8 cellular contexts compared by ENCODE assay signal in genomic region chr2:26757873-26758789, GRCh38. TPM values are rescaled to one million over a fixed set of nuclear protein-coding genes. Genes with fewer than 3 reads are reported as not detected.
A peak's percentile ranks its signal among the peaks of the same experiment; 100 is the strongest.
DNase-seq lines count a peak whose midpoint lies in the region; ATAC-seq and TF ChIP-seq lines count a peak whose summit lies in the region.

No MANE protein-coding gene starts in this region.

- H3K36me3 ChIP-seq in liver (ENCODE audit: control insufficient read depth in 4 of 4, insufficient read depth in 3 of 4, low read depth in 1 of 4, low read length in 3 of 4), result no peaks in the 10 kb centered on the region

- no peak overlapping the region for H3K4me3 ChIP-seq in liver (ENCODE audit: low read depth in 1 of 3, low read length in 3 of 3)

- 72% methylated on average over 6 of the region's 6 CpGs for WGBS in liver

- TF ChIP-seq CTCF in liver (IDR thresholded peaks at IDR 0.05; ENCODE audit: low read depth, low read length, missing input control), result no peak

- peak; percentile 88 for TF ChIP-seq EP300 in Ishikawa (IDR thresholded peaks at IDR 0.05; ENCODE audit: borderline replicate concordance)

- DNase-seq in SIG-M5 treated with dmso at 0.1 percent for 504 hours (lab: John Stamatoyannopoulos, UW; ENCODE audit: unreplicated experiment) (peak; percentile 39), SIG-M5 (lab: John Stamatoyannopoulos, UW) (no peak), brain pericyte (ENCODE audit: low read depth, low spot score) (peak; percentile 46), hippocampal formation (lab: John Stamatoyannopoulos, UW) (no peak), T-helper 2 cell (no peak)

- no peaks in the 10 kb centered on the region for H3K9me3 ChIP-seq in liver (ENCODE audit: control insufficient read depth in 4 of 4, low read length in 3 of 4)

- H3K4me1 ChIP-seq in liver (ENCODE audit: control insufficient read depth in 4 of 4, insufficient read depth in 4 of 4, low read length in 3 of 4), result peaks cover 0 to 6% (median 0%) of the 10 kb centered on the region in 4 donors

- no peak for ATAC-seq in GM21576 (IDR thresholded peaks at IDR 0.05; ENCODE audit: unreplicated experiment)

- peak overlapping the region; percentile 27 to 62 for H3K27ac ChIP-seq in liver (ENCODE audit: low read depth in 1 of 2, low read length in 2 of 2)

- H3K9ac ChIP-seq in liver (ENCODE audit: low read depth in 1 of 2, low read length in 2 of 2), result no peak overlapping the region

- no peaks in the 10 kb centered on the region for H3K27me3 ChIP-seq in liver (ENCODE audit: control insufficient read depth in 4 of 4, insufficient read depth in 4 of 4, low read length in 3 of 4)

- TF ChIP-seq RAD21 in Ishikawa (IDR thresholded peaks at IDR 0.05; ENCODE audit: low read depth) (no peak), liver (IDR thresholded peaks at IDR 0.05) (peak in 1 of 2 donors; percentile 9)

TF ChIP-seq in Ishikawa, 13 proteins besides CTCF, POLR2A, EP300 and RAD21:
- TF ChIP-seq CEBPB (IDR thresholded peaks at IDR 0.05), result peak; percentile 74
- no peak for TF ChIP-seq USF1 (IDR thresholded peaks at IDR 0.05)
- TF ChIP-seq YY1 (IDR thresholded peaks at IDR 0.05; ENCODE audit: low read depth), result peak; percentile 73
- no peak for TF ChIP-seq ZBTB7A (IDR thresholded peaks at IDR 0.05; ENCODE audit: low read depth)
- peak; percentile 98 for TF ChIP-seq TEAD4 (IDR thresholded peaks at IDR 0.05)
- peak; percentile 54; the same call in 1 of the 2 replicates for TF ChIP-seq MAX (IDR thresholded peaks at IDR 0.05)
- no peak for TF ChIP-seq EGR1 (IDR thresholded peaks at IDR 0.05)
- peak; percentile 71 for TF ChIP-seq NFIC (IDR thresholded peaks at IDR 0.05)
- no peak for TF ChIP-seq TAF1 (IDR thresholded peaks at IDR 0.05; ENCODE audit: low read depth)
- peak; percentile 36; the same call in 1 of the 2 replicates for TF ChIP-seq CREB1 (IDR thresholded peaks at IDR 0.05; ENCODE audit: low read depth)
- no peak for TF ChIP-seq REST (IDR thresholded peaks at IDR 0.05; ENCODE audit: low read depth)
- peak; percentile 80 for TF ChIP-seq TCF12 (IDR thresholded peaks at IDR 0.05; ENCODE audit: low read depth)
- peak; percentile 60; the same call in 1 of the 2 replicates for TF ChIP-seq FOXM1 (IDR thresholded peaks at IDR 0.05; ENCODE audit: borderline replicate concordance, low read depth)

TF ChIP-seq in liver, 16 proteins besides CTCF, POLR2A, EP300 and RAD21:
- TF ChIP-seq HNF4G (IDR thresholded peaks at IDR 0.05) (peak; percentile 39), HNF4A (conservative IDR thresholded peaks at IDR 0.05) (peak; percentile 44 to 65), GABPA (IDR thresholded peaks at IDR 0.05 in 1 of 2, conservative IDR thresholded peaks at IDR 0.05 in 1 of 2) (peak in 1 of 2 donors; percentile 32), TAF1 (conservative IDR thresholded peaks at IDR 0.05) (no peak), FOXA2 (IDR thresholded peaks at IDR 0.05) (no peak), YY1 (IDR thresholded peaks at IDR 0.05) (peak; percentile 61), RXRA (IDR thresholded peaks at IDR 0.05) (peak; percentile 69 to 71), NR2F2 (IDR thresholded peaks at IDR 0.05) (peak; percentile 87), JUND (IDR thresholded peaks at IDR 0.05) (peak; percentile 86 to 88), REST (IDR thresholded peaks at IDR 0.05) (peak; percentile 25), ZBTB33 (IDR thresholded peaks at IDR 0.05) (no peak), SP1 (IDR thresholded peaks at IDR 0.05) (peak; percentile 76), EGR1 (IDR thresholded peaks at IDR 0.05; ENCODE audit: low read depth in 2 of 2) (peak in 1 of 2 donors; percentile 18), MAX (IDR thresholded peaks at IDR 0.05) (no peak), ATF3 (IDR thresholded peaks at IDR 0.05) (peak; percentile 81), FOXA1 (IDR thresholded peaks at IDR 0.05) (no peak)
TF ChIP-seq in liver: peak in this region for 11.

RNA-seq across cellular contexts. Expression of gene SLC35F6, which starts 6.0 kb away (rescaled TPM):
- 10 to 100 TPM; 11.4 to 30.7 TPM for total RNA-seq in liver
- polyA plus RNA-seq in liver, result 10 to 100 TPM; 18.3 to 19.8 TPM

RNA-seq across cellular contexts. Expression of gene CENPA, which starts 27.7 kb away (rescaled TPM):
- 10 to 100 TPM in 1 of 2 donors, not detected in 1; 14.4 TPM for total RNA-seq in liver
- polyA plus RNA-seq in liver, result 1 to 10 TPM in 1 of 2 donors, under 1 TPM in 1; 0.17 to 1.2 TPM

Comparison
In these comparisons a context has a peak if more than half of its experiments do, and no peak if none do; other contexts are left out.
1. DNase-seq: peak in SIG-M5 treated with dmso at 0.1 percent for 504 hours (single experiment) and brain pericyte (single experiment); none in SIG-M5 (single experiment), hippocampal formation (0 of 2) and T-helper 2 cell (0 of 5).